In the genomic region with DNA sequence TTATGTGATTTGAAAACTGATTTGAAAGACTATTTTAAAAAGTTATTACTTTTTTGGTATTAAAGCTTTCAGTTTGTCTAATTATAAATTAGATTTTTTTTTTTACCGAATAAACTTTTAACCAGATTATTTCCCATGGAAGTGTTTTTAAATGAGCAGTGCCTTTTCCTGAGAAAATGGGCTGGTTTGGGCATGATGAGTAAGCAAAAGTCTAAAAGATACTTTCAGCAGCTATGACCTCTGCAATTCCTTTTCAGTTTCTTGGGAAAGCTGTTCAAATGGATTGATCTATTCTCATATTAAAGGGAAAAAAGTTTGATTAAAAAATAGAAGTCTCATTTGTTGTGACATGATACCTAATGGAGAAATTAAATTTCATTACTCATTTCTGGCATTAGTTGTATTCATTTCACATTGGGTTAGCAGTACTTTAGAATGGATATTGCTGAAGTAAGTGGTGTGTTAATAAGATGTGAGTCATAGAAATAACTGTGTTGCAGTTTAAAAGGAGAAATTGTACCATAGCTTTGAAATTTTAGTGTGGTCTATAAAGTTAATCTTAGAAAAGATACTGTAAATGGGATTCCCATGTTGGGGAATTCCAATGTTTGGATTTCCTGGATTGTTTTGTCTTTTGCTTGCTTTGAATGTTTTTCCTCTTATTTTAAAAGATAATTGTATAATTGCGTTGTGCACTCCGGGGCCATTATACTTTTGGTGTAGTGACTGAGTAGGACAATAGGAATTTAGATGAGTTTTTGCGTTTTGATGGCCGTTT, we compare ENCODE assay signal across 14 cellular contexts. TPM values are rescaled to one million over a fixed set of nuclear protein-coding genes. Genes with fewer than 3 reads are reported as not detected.
DNase-seq lines count a peak whose midpoint lies in the region; ATAC-seq and TF ChIP-seq lines count a peak whose summit lies in the region.
"Had no signal": no experiment of that assay in that cellular context is flagged by ENCODE, and none has a peak within 500 bp of the region (broad histone marks: within the 10 kb centered on the region; RNA-seq: fewer than 3 reads in every experiment).

No MANE protein-coding gene starts in this region.

- H3K4me3 Mint-ChIP-seq in stimulated activated naive CD8-positive, alpha-beta T cell treated with anti-CD3 and anti-CD28 coated beads, Interleukin-15, amount 100 ng/mL, for 72 hours = no peak overlapping the region
- no peak overlapping the region for H3K4me3 Mint-ChIP-seq in WTC11

- peak; percentile 64 for ATAC-seq in stimulated activated naive CD8-positive, alpha-beta T cell treated with anti-CD3 and anti-CD28 coated beads, Interleukin-15, amount 100 ng/mL, for 72 hours
- no peak for ATAC-seq in stimulated activated naive CD8-positive, alpha-beta T cell treated with anti-CD3 and anti-CD28 coated beads, Interleukin-15, Interleukin-2, amounts not matched to agents 100 U/mL and 50 U/mL, for 24 hours
- ATAC-seq in WTC11 (no peak), foreskin keratinocyte (peak; percentile 81), HG02763 (IDR thresholded peaks at IDR 0.05; ENCODE audit: unreplicated experiment) (no peak), GM19397 (IDR thresholded peaks at IDR 0.05; ENCODE audit: unreplicated experiment) (no peak)
- ATAC-seq: gastroesophageal sphincter had no signal

- POLR2A ChIA-PET in WTC11 (lab: Charles Lee) = no interaction called here

- DNase-seq in stimulated activated naive CD8-positive, alpha-beta T cell treated with anti-CD3 and anti-CD28 coated beads, Interleukin-15, amount 100 ng/mL, for 72 hours = no peak
- no peak for DNase-seq in stimulated activated naive CD8-positive, alpha-beta T cell treated with anti-CD3 and anti-CD28 coated beads, Interleukin-15, Interleukin-2, amounts not matched to agents 100 U/mL and 50 U/mL, for 24 hours
- DNase-seq in WTC11 (ENCODE audit: low spot score) (no peak), foreskin keratinocyte (peak in 1 of 2 donors; percentile 54), cortex of kidney (lab: John Stamatoyannopoulos, UW) (no peak), HAP-1 (ENCODE audit: low spot score in 2 of 2) (no peak)
- DNase-seq: activated CD8-positive, alpha-beta memory T cell treated with anti-CD3 and anti-CD28 coated beads, Interleukin-2, amount 50 U/mL, for 48 hours; AML-193; anterior cingulate cortex; NCI-H146; T-helper 9 cell had no signal

- peak overlapping the region in 1 of 2 donors; percentile 8 for H3K27ac Mint-ChIP-seq in stimulated activated naive CD8-positive, alpha-beta T cell treated with anti-CD3 and anti-CD28 coated beads, Interleukin-15, amount 100 ng/mL, for 72 hours
- 0 out of 2 replicates have a peak overlapping the region, but pooled peaks have one; percentile 13 for H3K27ac Mint-ChIP-seq in WTC11

- H3K4me1 ChIP-seq in foreskin keratinocyte (peaks cover 29% of the 10 kb centered on the region), HAP-1 (peaks cover 36% of the 10 kb centered on the region)

- peaks cover 7% of the 10 kb centered on the region for H3K4me1 Mint-ChIP-seq in stimulated activated naive CD8-positive, alpha-beta T cell treated with anti-CD3 and anti-CD28 coated beads, Interleukin-15, amount 100 ng/mL, for 72 hours
- H3K4me1 Mint-ChIP-seq in WTC11 = peaks cover 31% of the 10 kb centered on the region

- no peaks in the 10 kb centered on the region for H3K27me3 ChIP-seq in foreskin keratinocyte
- H3K27me3 ChIP-seq in HAP-1 (ENCODE audit: low read depth) = no peaks in the 10 kb centered on the region
- H3K27me3 ChIP-seq: gastroesophageal sphincter had no signal

- H3K27ac ChIP-seq in foreskin keratinocyte = peak overlapping the region; percentile 1
- H3K27ac ChIP-seq: gastroesophageal sphincter had no signal

- H3K9me3 Mint-ChIP-seq in stimulated activated naive CD8-positive, alpha-beta T cell treated with anti-CD3 and anti-CD28 coated beads, Interleukin-15, amount 100 ng/mL, for 72 hours = no peaks in the 10 kb centered on the region
- peaks cover 14% of the 10 kb centered on the region for H3K9me3 Mint-ChIP-seq in WTC11

- no peak for TF ChIP-seq CTCF in WTC11 (IDR thresholded peaks at IDR 0.05)
- TF ChIP-seq CTCF in foreskin keratinocyte (conservative IDR thresholded peaks at IDR 0.05) = no peak

- peaks cover 11% of the 10 kb centered on the region for H3K36me3 Mint-ChIP-seq in WTC11

- H3K9me3 ChIP-seq in HAP-1 = no peaks in the 10 kb centered on the region
- H3K9me3 ChIP-seq: gastroesophageal sphincter had no signal

- CTCF ChIA-PET in WTC11 (lab: Charles Lee) = interaction anchor here (0.6 kb wide), 1 partner anchor 163 kb away, joined by 3 read pairs; no protein-coding TSS in a partner anchor

- no peaks in the 10 kb centered on the region for H3K27me3 Mint-ChIP-seq in stimulated activated naive CD8-positive, alpha-beta T cell treated with anti-CD3 and anti-CD28 coated beads, Interleukin-15, amount 100 ng/mL, for 72 hours
- no peaks in the 10 kb centered on the region for H3K27me3 Mint-ChIP-seq in WTC11 (ENCODE audit: low read depth)

- in situ Hi-C loops in HAP-1 (cut with MboI; ENCODE audit: low sequenced_read_pairs) = no loop called here

- H3K36me3 ChIP-seq in HAP-1 (replicated peaks) = no peaks in the 10 kb centered on the region
- H3K36me3 ChIP-seq: gastroesophageal sphincter had no signal

- H3K4me3 ChIP-seq in HAP-1 = no peak overlapping the region
- H3K4me3 ChIP-seq: gastroesophageal sphincter had no signal

TF ChIP-seq in WTC11, 78 proteins besides CTCF, POLR2A, EP300 and RAD21:
- TF ChIP-seq SP1 (CRISPR knock-in tag; conservative IDR thresholded peaks at IDR 0.05) (no peak), CREM (CRISPR knock-in tag; IDR thresholded peaks at IDR 0.05) (no peak), ZBTB21 (CRISPR knock-in tag; IDR thresholded peaks at IDR 0.05; ENCODE audit: borderline replicate concordance) (no peak), ATF1 (CRISPR knock-in tag; IDR thresholded peaks at IDR 0.05) (no peak), FOXJ3 (CRISPR knock-in tag; IDR thresholded peaks at IDR 0.05; ENCODE audit: borderline replicate concordance) (no peak), ZNF396 (CRISPR knock-in tag; IDR thresholded peaks at IDR 0.05; ENCODE audit: borderline replicate concordance) (no peak)
- TF ChIP-seq, protein P1, sequence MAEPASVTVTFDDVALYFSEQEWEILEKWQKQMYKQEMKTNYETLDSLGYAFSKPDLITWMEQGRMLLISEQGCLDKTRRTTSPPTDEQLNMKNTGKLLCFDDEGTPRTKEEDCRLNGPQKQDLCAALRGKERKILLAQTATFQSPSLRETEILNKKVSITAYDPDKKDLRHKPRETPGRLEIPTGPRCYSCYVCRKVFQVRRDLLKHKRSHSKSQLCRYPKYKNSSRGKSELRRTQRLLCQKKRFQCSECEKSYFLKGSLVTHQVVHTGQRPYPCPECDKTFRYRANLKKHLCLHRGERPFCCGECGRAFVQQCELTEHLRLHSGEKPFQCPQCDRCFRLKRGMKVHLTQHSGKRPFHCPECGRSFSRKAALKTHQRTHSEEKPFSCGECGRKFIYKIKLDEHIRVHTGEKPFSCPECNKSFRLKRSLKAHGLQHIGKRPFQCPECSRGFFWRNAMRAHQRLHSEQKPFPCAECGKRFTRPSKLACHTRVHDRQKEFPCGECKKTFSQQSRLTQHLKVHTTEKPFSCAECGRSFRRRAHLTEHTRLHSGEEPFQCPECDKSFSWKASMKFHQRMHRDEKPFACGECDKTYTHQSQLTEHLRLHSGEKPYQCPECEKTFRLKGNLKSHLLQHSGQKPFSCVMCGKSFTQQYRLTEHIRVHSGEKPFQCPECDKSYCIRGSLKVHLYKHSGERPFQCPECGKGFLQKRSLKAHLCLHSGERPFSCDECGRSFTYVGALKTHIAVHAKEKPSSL (CRISPR knock-in tag; conservative IDR thresholded peaks at IDR 0.05) = no peak
- TF ChIP-seq, protein P2, sequence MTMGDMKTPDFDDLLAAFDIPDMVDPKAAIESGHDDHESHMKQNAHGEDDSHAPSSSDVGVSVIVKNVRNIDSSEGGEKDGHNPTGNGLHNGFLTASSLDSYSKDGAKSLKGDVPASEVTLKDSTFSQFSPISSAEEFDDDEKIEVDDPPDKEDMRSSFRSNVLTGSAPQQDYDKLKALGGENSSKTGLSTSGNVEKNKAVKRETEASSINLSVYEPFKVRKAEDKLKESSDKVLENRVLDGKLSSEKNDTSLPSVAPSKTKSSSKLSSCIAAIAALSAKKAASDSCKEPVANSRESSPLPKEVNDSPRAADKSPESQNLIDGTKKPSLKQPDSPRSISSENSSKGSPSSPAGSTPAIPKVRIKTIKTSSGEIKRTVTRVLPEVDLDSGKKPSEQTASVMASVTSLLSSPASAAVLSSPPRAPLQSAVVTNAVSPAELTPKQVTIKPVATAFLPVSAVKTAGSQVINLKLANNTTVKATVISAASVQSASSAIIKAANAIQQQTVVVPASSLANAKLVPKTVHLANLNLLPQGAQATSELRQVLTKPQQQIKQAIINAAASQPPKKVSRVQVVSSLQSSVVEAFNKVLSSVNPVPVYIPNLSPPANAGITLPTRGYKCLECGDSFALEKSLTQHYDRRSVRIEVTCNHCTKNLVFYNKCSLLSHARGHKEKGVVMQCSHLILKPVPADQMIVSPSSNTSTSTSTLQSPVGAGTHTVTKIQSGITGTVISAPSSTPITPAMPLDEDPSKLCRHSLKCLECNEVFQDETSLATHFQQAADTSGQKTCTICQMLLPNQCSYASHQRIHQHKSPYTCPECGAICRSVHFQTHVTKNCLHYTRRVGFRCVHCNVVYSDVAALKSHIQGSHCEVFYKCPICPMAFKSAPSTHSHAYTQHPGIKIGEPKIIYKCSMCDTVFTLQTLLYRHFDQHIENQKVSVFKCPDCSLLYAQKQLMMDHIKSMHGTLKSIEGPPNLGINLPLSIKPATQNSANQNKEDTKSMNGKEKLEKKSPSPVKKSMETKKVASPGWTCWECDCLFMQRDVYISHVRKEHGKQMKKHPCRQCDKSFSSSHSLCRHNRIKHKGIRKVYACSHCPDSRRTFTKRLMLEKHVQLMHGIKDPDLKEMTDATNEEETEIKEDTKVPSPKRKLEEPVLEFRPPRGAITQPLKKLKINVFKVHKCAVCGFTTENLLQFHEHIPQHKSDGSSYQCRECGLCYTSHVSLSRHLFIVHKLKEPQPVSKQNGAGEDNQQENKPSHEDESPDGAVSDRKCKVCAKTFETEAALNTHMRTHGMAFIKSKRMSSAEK (CRISPR knock-in tag; IDR thresholded peaks at IDR 0.05; ENCODE audit: borderline replicate concordance) = no peak
- TF ChIP-seq, protein P3, sequence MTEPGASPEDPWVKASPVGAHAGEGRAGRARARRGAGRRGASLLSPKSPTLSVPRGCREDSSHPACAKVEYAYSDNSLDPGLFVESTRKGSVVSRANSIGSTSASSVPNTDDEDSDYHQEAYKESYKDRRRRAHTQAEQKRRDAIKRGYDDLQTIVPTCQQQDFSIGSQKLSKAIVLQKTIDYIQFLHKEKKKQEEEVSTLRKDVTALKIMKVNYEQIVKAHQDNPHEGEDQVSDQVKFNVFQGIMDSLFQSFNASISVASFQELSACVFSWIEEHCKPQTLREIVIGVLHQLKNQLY (CRISPR knock-in tag; IDR thresholded peaks at IDR 0.05) = no peak

RNA-seq across cellular contexts. Expression of a gene that starts 21.0 kb away (rescaled TPM):
- 122 to 125 TPM (median 123 TPM) in 3 replicates for total RNA-seq in WTC11 (2021)
- 183 and 195 TPM in 2 replicates for total RNA-seq in foreskin keratinocyte
- 87.7 and 102 TPM in 2 replicates for polyA plus RNA-seq in foreskin keratinocyte

Comparison
In these comparisons a context has a peak if more than half of its experiments do, and no peak if none do; other contexts are left out.
1. ATAC-seq: peak in stimulated activated naive CD8-positive, alpha-beta T cell treated with anti-CD3 and anti-CD28 coated beads, Interleukin-15, amount 100 ng/mL, for 72 hours (single experiment) and foreskin keratinocyte (single experiment); none in stimulated activated naive CD8-positive, alpha-beta T cell treated with anti-CD3 and anti-CD28 coated beads, Interleukin-15, Interleukin-2, amounts not matched to agents 100 U/mL and 50 U/mL, for 24 hours (single experiment), WTC11 (single experiment), HG02763 (single experiment) and GM19397 (single experiment).